ENCODE assay signal across 17 cellular contexts in the genomic region with DNA sequence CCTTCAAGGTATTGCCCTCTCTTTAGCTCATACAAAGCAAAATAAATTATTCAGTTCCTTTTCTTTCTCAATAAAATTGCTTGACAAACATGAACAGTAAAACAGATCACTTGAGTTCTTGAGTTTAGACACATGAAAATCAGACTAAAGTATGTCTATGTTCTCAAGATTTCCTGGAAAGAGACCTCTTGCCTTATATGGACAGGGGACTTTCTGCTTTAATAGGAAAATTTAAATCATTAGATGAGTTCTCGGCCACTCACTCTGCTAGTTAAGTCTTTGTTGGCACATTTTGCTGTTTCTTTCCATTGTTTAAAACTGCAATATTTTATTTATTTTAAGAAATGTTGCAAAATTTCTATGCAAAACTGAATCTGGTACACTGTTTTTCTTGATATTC.
"Had no signal": no experiment of that assay in that cellular context is flagged by ENCODE, and none has a peak within 500 bp of the region (broad histone marks: within the 10 kb centered on the region; RNA-seq: fewer than 3 reads in every experiment).

No MANE protein-coding gene starts in this region.

- ATAC-seq: activated CD8-positive, alpha-beta memory T cell treated with anti-CD3 and anti-CD28 coated beads, Interleukin-2, amount 10 ng/mL, durations not matched to agents 7 days and 5 days; mucosa of descending colon; natural killer cell; right lobe of liver; upper lobe of right lung had no signal

- H3K27me3 ChIP-seq: right lobe of liver, upper lobe of right lung had no signal

- DNase-seq: activated CD4-positive, alpha-beta T cell treated with anti-CD3 and anti-CD28 coated beads for 1 hour; activated CD4-positive, alpha-beta T cell treated with anti-CD3 and anti-CD28 coated beads, Interleukin-2, amount 50 U/mL, for 48 hours; activated CD8-positive, alpha-beta memory T cell treated with anti-CD3 and anti-CD28 coated beads, Interleukin-2, amount 10 ng/mL, durations not matched to agents 7 days and 5 days; activated effector memory CD4-positive, alpha-beta T cell treated with Interleukin-2 at 50 U/mL for 16 hours; activated T-cell treated with anti-CD3 and anti-CD28 coated beads, Interleukin-2, amount 50 U/mL, for 24 hours; amniotic stem cell; mucosa of descending colon; natural killer cell; occipital lobe; right lobe of liver; stimulated activated CD4-positive, alpha-beta T cell treated with anti-CD3 and anti-CD28 coated beads, Interleukin-12 subunit alpha, Interleukin-12 subunit beta, amount 100 ng/mL, for 4 hours; stimulated activated naive CD4-positive, alpha-beta T cell; SW 1271; T-helper 9 cell; upper lobe of right lung had no signal

- H3K9me3 ChIP-seq: prostate gland, right lobe of liver, upper lobe of right lung had no signal

- H3K27ac ChIP-seq: prostate gland, right lobe of liver, upper lobe of right lung had no signal

- H3K4me3 ChIP-seq: lung, mucosa of descending colon, prostate gland, right lobe of liver, upper lobe of right lung had no signal

- H3K36me3 ChIP-seq: prostate gland, right lobe of liver, upper lobe of right lung had no signal

- H3K4me1 ChIP-seq: prostate gland, upper lobe of right lung had no signal
